In genomic region chr3:45226206-45226915, GRCh38 we compare ENCODE assay signal across 8 cellular contexts. TPM values are rescaled to one million over a fixed set of nuclear protein-coding genes. Genes with fewer than 3 reads are reported as not detected.
A peak's percentile ranks its signal among the peaks of the same experiment; 100 is the strongest.
DNase-seq lines count a peak whose midpoint lies in the region; ATAC-seq, FAIRE-seq and TF ChIP-seq lines count a peak whose summit lies in the region.

Gene TMEM158 (minus strand): TSS chr3:45226287. CDS start chr3:45226027, 260 bp downstream.

- H3K4me2 ChIP-seq in neural cell (ENCODE audit: low read length): peak within 1 kb of the TSS; percentile 39

- H2AFZ ChIP-seq in neural cell (ENCODE audit: low read depth, low read length): peak within 1 kb of the TSS; percentile 56

- DNase-seq in NCI-H748 (lab: John Stamatoyannopoulos, UW; ENCODE audit: unreplicated experiment) (peak; percentile 61), NCI-H748 treated with DMSO at 0.1 percent for 48 hours (lab: John Stamatoyannopoulos, UW) (no peak), RCC 7860 (ENCODE audit: low spot score) (peak; percentile 22), foreskin fibroblast (peak; percentile 86 to 95)
- peak; percentile 49 for DNase-seq in activated effector memory CD4-positive, alpha-beta T cell treated with Interleukin-2 at 50 U/mL for 16 hours
- peak; percentile 83 for DNase-seq in stimulated activated naive CD8-positive, alpha-beta T cell treated with anti-CD3 and anti-CD28 coated beads, Interleukin-15, Interleukin-2, amounts not matched to agents 100 U/mL and 50 U/mL, for 24 hours

- peak within 1 kb of the TSS; percentile 62 for H3K9ac ChIP-seq in neural cell (ENCODE audit: low read length)

- TF ChIP-seq CTCF in foreskin fibroblast (IDR thresholded peaks at IDR 0.05; ENCODE audit: low read depth, low read length) (no peak), neural cell (IDR thresholded peaks at IDR 0.05; ENCODE audit: poor library complexity, severe bottlenecking) (no peak)

- ATAC-seq in HG03095 (IDR thresholded peaks at IDR 0.05; ENCODE audit: unreplicated experiment): peak; percentile 70
- peak; percentile 87 for ATAC-seq in stimulated activated naive CD8-positive, alpha-beta T cell treated with anti-CD3 and anti-CD28 coated beads, Interleukin-15, Interleukin-2, amounts not matched to agents 100 U/mL and 50 U/mL, for 24 hours

- no peak for TF ChIP-seq EP300 in neural cell (conservative IDR thresholded peaks at IDR 0.05; ENCODE audit: poor library complexity, severe bottlenecking)

- no peaks in the 10 kb centered on the region for H4K20me1 ChIP-seq in neural cell (ENCODE audit: insufficient read depth)

- no peaks in the 10 kb centered on the region for H3K9me2 ChIP-seq in neural cell (ENCODE audit: insufficient read depth, low read length)

- no peak within 1 kb of the TSS for H3K27ac ChIP-seq in neural cell (ENCODE audit: low read length)

- no peak for FAIRE-seq in RCC 7860 (lab: Jason Lieb, UNC)

- peaks cover 13% of the 10 kb centered on the region for H3K27me3 ChIP-seq in neural cell (ENCODE audit: insufficient read depth, low read depth, low read length)

- no peaks in the 10 kb centered on the region for H3F3A ChIP-seq in neural cell (ENCODE audit: insufficient read depth, low read length, poor library complexity, severe bottlenecking)

- H3K79me2 ChIP-seq in neural cell (replicated peaks; ENCODE audit: insufficient read depth, low read length): no peaks in the 10 kb centered on the region

- H3K4me3 ChIP-seq in foreskin fibroblast (ENCODE audit: low read depth in 1 of 2, low read length in 2 of 2) (peak within 1 kb of the TSS; percentile 75 to 89), neural cell (ENCODE audit: low read length) (peak within 1 kb of the TSS; percentile 66)

- H3K9me3 ChIP-seq in neural cell (ENCODE audit: low read length): no peaks in the 10 kb centered on the region

- no peak for TF ChIP-seq RAD21 in neural cell (conservative IDR thresholded peaks at IDR 0.05)

- no peaks in the 10 kb centered on the region for H3K36me3 ChIP-seq in neural cell (ENCODE audit: insufficient read depth, low read length)

TF ChIP-seq in neural cell, 6 proteins besides CTCF, POLR2A, EP300 and RAD21:
- TF ChIP-seq SMC3 (conservative IDR thresholded peaks at IDR 0.05; ENCODE audit: poor library complexity): no peak
- TF ChIP-seq MXI1 (conservative IDR thresholded peaks at IDR 0.05; ENCODE audit: poor library complexity, severe bottlenecking): peak; percentile 19
- TF ChIP-seq TAF1 (IDR thresholded peaks at IDR 0.05; ENCODE audit: low read depth): peak; percentile 41

RNA-seq across cellular contexts. Expression of gene TMEM158, which starts in this region (rescaled TPM):
- 7.9 and 11.1 TPM in 2 replicates for polyA plus RNA-seq in neural cell
- polyA minus RNA-seq in neural cell: 4.7 and 6.8 TPM in 2 replicates
